ENCODE assay signal across 1 cellular context in genomic region chr17:17681187-17681743, GRCh38.
TF ChIP-seq lines count a peak whose summit lies in the region.

A gene with protein sequence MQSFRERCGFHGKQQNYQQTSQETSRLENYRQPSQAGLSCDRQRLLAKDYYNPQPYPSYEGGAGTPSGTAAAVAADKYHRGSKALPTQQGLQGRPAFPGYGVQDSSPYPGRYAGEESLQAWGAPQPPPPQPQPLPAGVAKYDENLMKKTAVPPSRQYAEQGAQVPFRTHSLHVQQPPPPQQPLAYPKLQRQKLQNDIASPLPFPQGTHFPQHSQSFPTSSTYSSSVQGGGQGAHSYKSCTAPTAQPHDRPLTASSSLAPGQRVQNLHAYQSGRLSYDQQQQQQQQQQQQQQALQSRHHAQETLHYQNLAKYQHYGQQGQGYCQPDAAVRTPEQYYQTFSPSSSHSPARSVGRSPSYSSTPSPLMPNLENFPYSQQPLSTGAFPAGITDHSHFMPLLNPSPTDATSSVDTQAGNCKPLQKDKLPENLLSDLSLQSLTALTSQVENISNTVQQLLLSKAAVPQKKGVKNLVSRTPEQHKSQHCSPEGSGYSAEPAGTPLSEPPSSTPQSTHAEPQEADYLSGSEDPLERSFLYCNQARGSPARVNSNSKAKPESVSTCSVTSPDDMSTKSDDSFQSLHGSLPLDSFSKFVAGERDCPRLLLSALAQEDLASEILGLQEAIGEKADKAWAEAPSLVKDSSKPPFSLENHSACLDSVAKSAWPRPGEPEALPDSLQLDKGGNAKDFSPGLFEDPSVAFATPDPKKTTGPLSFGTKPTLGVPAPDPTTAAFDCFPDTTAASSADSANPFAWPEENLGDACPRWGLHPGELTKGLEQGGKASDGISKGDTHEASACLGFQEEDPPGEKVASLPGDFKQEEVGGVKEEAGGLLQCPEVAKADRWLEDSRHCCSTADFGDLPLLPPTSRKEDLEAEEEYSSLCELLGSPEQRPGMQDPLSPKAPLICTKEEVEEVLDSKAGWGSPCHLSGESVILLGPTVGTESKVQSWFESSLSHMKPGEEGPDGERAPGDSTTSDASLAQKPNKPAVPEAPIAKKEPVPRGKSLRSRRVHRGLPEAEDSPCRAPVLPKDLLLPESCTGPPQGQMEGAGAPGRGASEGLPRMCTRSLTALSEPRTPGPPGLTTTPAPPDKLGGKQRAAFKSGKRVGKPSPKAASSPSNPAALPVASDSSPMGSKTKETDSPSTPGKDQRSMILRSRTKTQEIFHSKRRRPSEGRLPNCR (N-terminal part only) (plus strand): TSS chr17:17681458. CDS start chr17:17792949, 111,491 bp downstream.

TF ChIP-seq in HepG2, 621 proteins besides CTCF, POLR2A, EP300 and RAD21 (continued from another document and continues in another):
- TF ChIP-seq, protein P1, sequence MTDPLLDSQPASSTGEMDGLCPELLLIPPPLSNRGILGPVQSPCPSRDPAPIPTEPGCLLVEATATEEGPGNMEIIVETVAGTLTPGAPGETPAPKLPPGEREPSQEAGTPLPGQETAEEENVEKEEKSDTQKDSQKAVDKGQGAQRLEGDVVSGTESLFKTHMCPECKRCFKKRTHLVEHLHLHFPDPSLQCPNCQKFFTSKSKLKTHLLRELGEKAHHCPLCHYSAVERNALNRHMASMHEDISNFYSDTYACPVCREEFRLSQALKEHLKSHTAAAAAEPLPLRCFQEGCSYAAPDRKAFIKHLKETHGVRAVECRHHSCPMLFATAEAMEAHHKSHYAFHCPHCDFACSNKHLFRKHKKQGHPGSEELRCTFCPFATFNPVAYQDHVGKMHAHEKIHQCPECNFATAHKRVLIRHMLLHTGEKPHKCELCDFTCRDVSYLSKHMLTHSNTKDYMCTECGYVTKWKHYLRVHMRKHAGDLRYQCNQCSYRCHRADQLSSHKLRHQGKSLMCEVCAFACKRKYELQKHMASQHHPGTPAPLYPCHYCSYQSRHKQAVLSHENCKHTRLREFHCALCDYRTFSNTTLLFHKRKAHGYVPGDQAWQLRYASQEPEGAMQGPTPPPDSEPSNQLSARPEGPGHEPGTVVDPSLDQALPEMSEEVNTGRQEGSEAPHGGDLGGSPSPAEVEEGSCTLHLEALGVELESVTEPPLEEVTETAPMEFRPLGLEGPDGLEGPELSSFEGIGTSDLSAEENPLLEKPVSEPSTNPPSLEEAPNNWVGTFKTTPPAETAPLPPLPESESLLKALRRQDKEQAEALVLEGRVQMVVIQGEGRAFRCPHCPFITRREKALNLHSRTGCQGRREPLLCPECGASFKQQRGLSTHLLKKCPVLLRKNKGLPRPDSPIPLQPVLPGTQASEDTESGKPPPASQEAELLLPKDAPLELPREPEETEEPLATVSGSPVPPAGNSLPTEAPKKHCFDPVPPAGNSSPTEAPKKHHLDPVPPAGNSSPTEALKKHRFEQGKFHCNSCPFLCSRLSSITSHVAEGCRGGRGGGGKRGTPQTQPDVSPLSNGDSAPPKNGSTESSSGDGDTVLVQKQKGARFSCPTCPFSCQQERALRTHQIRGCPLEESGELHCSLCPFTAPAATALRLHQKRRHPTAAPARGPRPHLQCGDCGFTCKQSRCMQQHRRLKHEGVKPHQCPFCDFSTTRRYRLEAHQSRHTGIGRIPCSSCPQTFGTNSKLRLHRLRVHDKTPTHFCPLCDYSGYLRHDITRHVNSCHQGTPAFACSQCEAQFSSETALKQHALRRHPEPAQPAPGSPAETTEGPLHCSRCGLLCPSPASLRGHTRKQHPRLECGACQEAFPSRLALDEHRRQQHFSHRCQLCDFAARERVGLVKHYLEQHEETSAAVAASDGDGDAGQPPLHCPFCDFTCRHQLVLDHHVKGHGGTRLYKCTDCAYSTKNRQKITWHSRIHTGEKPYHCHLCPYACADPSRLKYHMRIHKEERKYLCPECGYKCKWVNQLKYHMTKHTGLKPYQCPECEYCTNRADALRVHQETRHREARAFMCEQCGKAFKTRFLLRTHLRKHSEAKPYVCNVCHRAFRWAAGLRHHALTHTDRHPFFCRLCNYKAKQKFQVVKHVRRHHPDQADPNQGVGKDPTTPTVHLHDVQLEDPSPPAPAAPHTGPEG (CRISPR knock-in tag; IDR thresholded peaks at IDR 0.05), result peak; percentile 97
- TF ChIP-seq ZNF317 (CRISPR knock-in tag; IDR thresholded peaks at IDR 0.05) (no peak), ZBTB42 (CRISPR knock-in tag; IDR thresholded peaks at IDR 0.05) (no peak), ARID4A (CRISPR knock-in tag; IDR thresholded peaks at IDR 0.05; ENCODE audit: borderline replicate concordance) (peak; percentile 28; the same call in 1 of the 2 replicates), XRCC5 (optimal IDR thresholded peaks at IDR 0.05; ENCODE audit: low read length) (no peak), ARNT2 (CRISPR knock-in tag; IDR thresholded peaks at IDR 0.05; ENCODE audit: low read depth) (peak; percentile 10; the same call in 1 of the 2 replicates), MATR3 (CRISPR knock-in tag; IDR thresholded peaks at IDR 0.05) (no peak), NFIC (IDR thresholded peaks at IDR 0.05; ENCODE audit: low read length) (no peak), NR0B2 (CRISPR knock-in tag; IDR thresholded peaks at IDR 0.05) (no peak), SCMH1 (CRISPR knock-in tag; IDR thresholded peaks at IDR 0.05; ENCODE audit: borderline replicate concordance) (no peak), MEIS2 (CRISPR knock-in tag; IDR thresholded peaks at IDR 0.05) (peak; percentile 40; the same call in 1 of the 2 replicates), ZMYM3 (CRISPR knock-in tag; IDR thresholded peaks at IDR 0.05) (no peak), SKI (IDR thresholded peaks at IDR 0.05; ENCODE audit: partially characterized antibody) (peak; percentile 25), ZNF34 (CRISPR knock-in tag; IDR thresholded peaks at IDR 0.05; ENCODE audit: borderline replicate concordance) (peak; percentile 35; the same call in 1 of the 2 replicates), SRF (IDR thresholded peaks at IDR 0.05; ENCODE audit: low read depth, low read length) (0 out of 2 replicates have a peak, but pooled peaks have one; percentile 20), ZNF274 (CRISPR knock-in tag; IDR thresholded peaks at IDR 0.05) (no peak), ZNF33B (CRISPR knock-in tag; IDR thresholded peaks at IDR 0.05) (no peak), SNAI1 (CRISPR knock-in tag; IDR thresholded peaks at IDR 0.05; ENCODE audit: borderline replicate concordance) (no peak), ZFX (CRISPR knock-in tag; IDR thresholded peaks at IDR 0.05; ENCODE audit: low read depth) (peak; percentile 70; the same call in 1 of the 2 replicates), KDM3A (CRISPR knock-in tag; IDR thresholded peaks at IDR 0.05; ENCODE audit: low read depth) (no peak), SP4 (CRISPR knock-in tag; IDR thresholded peaks at IDR 0.05) (peak; percentile 26; the same call in 1 of the 2 replicates), NR2C2 (CRISPR knock-in tag; IDR thresholded peaks at IDR 0.05; ENCODE audit: borderline replicate concordance) (0 out of 2 replicates have a peak, but pooled peaks have one; percentile 10), SMC3 (IDR thresholded peaks at IDR 0.05; ENCODE audit: low read length) (peak; percentile 12; the same call in 1 of the 2 replicates), UBTF (CRISPR knock-in tag; IDR thresholded peaks at IDR 0.05) (peak; percentile 62; the same call in 1 of the 2 replicates), ZMYM4 (CRISPR knock-in tag; IDR thresholded peaks at IDR 0.05) (0 out of 2 replicates have a peak, but pooled peaks have one; percentile 8)
- TF ChIP-seq, protein P2, sequence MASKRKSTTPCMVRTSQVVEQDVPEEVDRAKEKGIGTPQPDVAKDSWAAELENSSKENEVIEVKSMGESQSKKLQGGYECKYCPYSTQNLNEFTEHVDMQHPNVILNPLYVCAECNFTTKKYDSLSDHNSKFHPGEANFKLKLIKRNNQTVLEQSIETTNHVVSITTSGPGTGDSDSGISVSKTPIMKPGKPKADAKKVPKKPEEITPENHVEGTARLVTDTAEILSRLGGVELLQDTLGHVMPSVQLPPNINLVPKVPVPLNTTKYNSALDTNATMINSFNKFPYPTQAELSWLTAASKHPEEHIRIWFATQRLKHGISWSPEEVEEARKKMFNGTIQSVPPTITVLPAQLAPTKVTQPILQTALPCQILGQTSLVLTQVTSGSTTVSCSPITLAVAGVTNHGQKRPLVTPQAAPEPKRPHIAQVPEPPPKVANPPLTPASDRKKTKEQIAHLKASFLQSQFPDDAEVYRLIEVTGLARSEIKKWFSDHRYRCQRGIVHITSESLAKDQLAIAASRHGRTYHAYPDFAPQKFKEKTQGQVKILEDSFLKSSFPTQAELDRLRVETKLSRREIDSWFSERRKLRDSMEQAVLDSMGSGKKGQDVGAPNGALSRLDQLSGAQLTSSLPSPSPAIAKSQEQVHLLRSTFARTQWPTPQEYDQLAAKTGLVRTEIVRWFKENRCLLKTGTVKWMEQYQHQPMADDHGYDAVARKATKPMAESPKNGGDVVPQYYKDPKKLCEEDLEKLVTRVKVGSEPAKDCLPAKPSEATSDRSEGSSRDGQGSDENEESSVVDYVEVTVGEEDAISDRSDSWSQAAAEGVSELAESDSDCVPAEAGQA (IDR thresholded peaks at IDR 0.05; ENCODE audit: low read depth), result no peak
- TF ChIP-seq, protein P2 (CRISPR knock-in tag; IDR thresholded peaks at IDR 0.05; ENCODE audit: borderline replicate concordance), result no peak
- TF ChIP-seq, protein P3, sequence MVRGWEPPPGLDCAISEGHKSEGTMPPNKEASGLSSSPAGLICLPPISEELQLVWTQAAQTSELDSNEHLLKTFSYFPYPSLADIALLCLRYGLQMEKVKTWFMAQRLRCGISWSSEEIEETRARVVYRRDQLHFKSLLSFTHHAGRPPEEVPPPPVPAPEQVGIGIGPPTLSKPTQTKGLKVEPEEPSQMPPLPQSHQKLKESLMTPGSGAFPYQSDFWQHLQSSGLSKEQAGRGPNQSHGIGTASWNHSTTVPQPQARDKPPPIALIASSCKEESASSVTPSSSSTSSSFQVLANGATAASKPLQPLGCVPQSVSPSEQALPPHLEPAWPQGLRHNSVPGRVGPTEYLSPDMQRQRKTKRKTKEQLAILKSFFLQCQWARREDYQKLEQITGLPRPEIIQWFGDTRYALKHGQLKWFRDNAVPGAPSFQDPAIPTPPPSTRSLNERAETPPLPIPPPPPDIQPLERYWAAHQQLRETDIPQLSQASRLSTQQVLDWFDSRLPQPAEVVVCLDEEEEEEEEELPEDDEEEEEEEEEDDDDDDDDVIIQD (CRISPR knock-in tag; IDR thresholded peaks at IDR 0.05; ENCODE audit: low read depth), result no peak
